1 cellular context compared by ENCODE assay signal in the genomic region with DNA sequence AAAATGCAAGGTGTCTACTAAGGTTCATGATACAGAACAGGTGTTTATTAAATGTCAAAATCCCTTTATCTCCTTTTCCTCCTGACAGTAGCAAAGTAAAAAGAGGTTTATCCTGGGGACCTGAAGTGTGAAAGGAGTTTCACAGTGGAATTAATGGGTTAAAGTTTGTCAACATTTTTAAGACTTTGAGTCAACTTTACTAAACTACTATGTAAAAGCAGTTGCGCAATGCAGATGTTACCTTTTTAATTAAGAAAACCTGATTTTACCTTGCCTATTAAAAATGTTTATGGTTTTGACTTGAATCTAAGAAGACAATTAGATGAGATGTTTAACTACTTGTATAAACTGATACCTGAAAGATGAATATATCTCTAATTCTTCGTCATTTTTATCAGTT.
TF ChIP-seq lines count a peak whose summit lies in the region.

No MANE protein-coding gene starts in this region.

TF ChIP-seq in HepG2, 621 proteins besides CTCF, POLR2A, EP300 and RAD21 (continued from another document):
- no peak for TF ChIP-seq XBP1 (CRISPR knock-in tag; IDR thresholded peaks at IDR 0.05)
- TF ChIP-seq, protein P1, sequence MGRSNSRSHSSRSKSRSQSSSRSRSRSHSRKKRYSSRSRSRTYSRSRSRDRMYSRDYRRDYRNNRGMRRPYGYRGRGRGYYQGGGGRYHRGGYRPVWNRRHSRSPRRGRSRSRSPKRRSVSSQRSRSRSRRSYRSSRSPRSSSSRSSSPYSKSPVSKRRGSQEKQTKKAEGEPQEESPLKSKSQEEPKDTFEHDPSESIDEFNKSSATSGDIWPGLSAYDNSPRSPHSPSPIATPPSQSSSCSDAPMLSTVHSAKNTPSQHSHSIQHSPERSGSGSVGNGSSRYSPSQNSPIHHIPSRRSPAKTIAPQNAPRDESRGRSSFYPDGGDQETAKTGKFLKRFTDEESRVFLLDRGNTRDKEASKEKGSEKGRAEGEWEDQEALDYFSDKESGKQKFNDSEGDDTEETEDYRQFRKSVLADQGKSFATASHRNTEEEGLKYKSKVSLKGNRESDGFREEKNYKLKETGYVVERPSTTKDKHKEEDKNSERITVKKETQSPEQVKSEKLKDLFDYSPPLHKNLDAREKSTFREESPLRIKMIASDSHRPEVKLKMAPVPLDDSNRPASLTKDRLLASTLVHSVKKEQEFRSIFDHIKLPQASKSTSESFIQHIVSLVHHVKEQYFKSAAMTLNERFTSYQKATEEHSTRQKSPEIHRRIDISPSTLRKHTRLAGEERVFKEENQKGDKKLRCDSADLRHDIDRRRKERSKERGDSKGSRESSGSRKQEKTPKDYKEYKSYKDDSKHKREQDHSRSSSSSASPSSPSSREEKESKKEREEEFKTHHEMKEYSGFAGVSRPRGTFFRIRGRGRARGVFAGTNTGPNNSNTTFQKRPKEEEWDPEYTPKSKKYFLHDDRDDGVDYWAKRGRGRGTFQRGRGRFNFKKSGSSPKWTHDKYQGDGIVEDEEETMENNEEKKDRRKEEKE (IDR thresholded peaks at IDR 0.05) = no peak
- TF ChIP-seq, protein P2, sequence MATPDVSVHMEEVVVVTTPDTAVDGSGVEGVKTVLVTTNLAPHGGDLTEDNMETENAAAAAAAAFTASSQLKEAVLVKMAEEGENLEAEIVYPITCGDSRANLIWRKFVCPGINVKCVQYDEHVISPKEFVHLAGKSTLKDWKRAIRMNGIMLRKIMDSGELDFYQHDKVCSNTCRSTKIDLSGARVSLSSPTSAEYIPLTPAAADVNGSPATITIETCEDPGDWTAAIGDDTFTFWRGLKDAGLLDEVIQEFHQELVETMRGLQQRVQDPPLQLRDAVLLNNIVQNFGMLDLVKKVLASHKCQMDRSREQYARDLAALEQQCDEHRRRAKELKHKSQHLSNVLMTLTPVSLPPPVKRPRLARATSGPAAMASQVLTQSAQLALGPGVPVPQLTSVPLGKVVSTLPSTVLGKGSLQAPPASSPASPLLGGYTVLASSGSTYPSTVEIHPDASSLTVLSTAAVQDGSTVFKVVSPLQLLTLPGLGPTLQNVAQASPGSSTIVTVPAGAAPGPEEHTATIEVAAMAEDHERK (CRISPR knock-in tag; IDR thresholded peaks at IDR 0.05; ENCODE audit: low read depth) = no peak
- TF ChIP-seq, protein P3, sequence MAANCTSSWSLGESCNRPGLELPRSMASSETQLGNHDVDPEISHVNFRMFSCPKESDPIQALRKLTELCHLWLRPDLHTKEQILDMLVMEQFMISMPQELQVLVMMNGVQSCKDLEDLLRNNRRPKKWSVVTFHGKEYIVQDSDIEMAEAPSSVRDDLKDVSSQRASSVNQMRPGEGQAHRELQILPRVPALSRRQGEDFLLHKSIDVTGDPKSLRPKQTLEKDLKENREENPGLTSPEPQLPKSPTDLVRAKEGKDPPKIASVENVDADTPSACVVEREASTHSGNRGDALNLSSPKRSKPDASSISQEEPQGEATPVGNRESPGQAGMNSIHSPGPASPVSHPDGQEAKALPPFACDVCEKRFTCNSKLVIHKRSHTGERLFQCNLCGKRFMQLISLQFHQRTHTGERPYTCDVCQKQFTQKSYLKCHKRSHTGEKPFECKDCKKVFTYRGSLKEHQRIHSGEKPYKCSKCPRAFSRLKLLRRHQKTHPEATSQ (CRISPR knock-in tag; IDR thresholded peaks at IDR 0.05; ENCODE audit: borderline replicate concordance) = no peak
- no peak for TF ChIP-seq RARG (CRISPR knock-in tag; IDR thresholded peaks at IDR 0.05; ENCODE audit: low read depth)
- TF ChIP-seq ZNF850 (CRISPR knock-in tag; conservative IDR thresholded peaks at IDR 0.05) = no peak
